In the genomic region with DNA sequence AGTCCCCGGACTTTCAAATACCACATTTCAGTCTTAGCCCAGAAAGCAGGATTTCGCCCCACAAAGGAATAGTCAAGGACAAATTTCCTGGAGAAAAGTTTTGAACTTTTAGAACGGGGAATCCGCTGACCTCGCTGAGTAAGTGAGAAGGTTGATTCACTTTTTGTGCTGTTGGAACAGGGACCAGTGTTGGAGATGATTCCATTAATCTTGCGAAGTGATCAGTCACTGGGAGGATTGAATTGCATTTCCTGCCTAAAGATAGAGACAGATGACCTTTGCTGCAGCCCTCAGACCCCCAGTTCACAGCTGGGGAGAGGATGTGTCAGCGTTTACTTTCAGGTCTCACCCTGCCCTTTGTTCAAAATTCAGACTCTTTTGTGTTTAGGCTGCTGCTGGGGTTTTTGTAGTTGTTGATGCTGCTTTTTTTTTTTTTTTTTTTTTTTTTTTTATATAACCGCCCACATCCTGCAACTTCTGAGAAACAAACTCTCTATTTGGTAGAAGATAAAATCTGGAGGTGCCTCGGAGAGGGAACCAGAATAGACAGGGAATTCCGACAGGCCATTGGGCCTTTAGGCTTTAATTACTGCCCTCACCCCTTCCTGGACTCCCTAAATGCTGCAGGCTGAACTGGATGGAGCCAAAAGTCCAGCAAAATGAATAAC, we compare ENCODE assay signal across 8 cellular contexts. TPM values are rescaled to one million over a fixed set of nuclear protein-coding genes. Genes with fewer than 3 reads are reported as not detected.
A peak's percentile ranks its signal among the peaks of the same experiment; 100 is the strongest.
DNase-seq lines count a peak whose midpoint lies in the region; ATAC-seq and TF ChIP-seq lines count a peak whose summit lies in the region.

No MANE protein-coding gene starts in this region.

- POLR2A ChIA-PET in naive thymus-derived CD8-positive, alpha-beta T cell (lab: Charles Lee), result interaction anchor here (0.6 to 5.1 kb wide), 14 partner anchors 8 to 214 kb away, joined by 3 to 146 read pairs (median 8); a partner anchor contains a TSS

- H3K4me1 Mint-ChIP-seq in activated CD4-positive, alpha-beta T cell treated with anti-CD3 and anti-CD28 coated beads, Interleukin-2, amount 10 ng/mL, durations not matched to agents 24 days and 14 days, result peaks cover 40% of the 10 kb centered on the region
- peaks cover 13 to 40% (median 40%) of the 10 kb centered on the region in 4 donors for H3K4me1 Mint-ChIP-seq in naive thymus-derived CD8-positive, alpha-beta T cell
- peaks cover 18% of the 10 kb centered on the region for H3K4me1 Mint-ChIP-seq in type B pancreatic cell (ENCODE audit: unreplicated experiment)

- H3K9me3 ChIP-seq in ectodermal cell (ENCODE audit: control insufficient read depth, low read length), result no peaks in the 10 kb centered on the region

- no peaks in the 10 kb centered on the region for H3K27me3 Mint-ChIP-seq in activated CD4-positive, alpha-beta T cell treated with anti-CD3 and anti-CD28 coated beads, Interleukin-2, amount 10 ng/mL, durations not matched to agents 24 days and 14 days
- H3K27me3 Mint-ChIP-seq in naive thymus-derived CD8-positive, alpha-beta T cell, result peaks cover 0 to 2% (median 0%) of the 10 kb centered on the region in 5 donors
- H3K27me3 Mint-ChIP-seq in type B pancreatic cell, result no peaks in the 10 kb centered on the region

- TF ChIP-seq CTCF in type B pancreatic cell (conservative IDR thresholded peaks at IDR 0.05), result no peak

- no peak overlapping the region for H3K4me3 ChIP-seq in ectodermal cell (ENCODE audit: insufficient read depth, low read depth, low read length)

- H3K9me3 Mint-ChIP-seq in activated CD4-positive, alpha-beta T cell treated with anti-CD3 and anti-CD28 coated beads, Interleukin-2, amount 10 ng/mL, durations not matched to agents 24 days and 14 days, result no peaks in the 10 kb centered on the region
- no peaks in the 10 kb centered on the region for H3K9me3 Mint-ChIP-seq in naive thymus-derived CD8-positive, alpha-beta T cell
- H3K9me3 Mint-ChIP-seq in type B pancreatic cell, result no peaks in the 10 kb centered on the region

- intact Hi-C loops in activated CD4-positive, alpha-beta T cell treated with anti-CD3 and anti-CD28 coated beads, Interleukin-2, amount 10 ng/mL, durations not matched to agents 24 days and 14 days (cut with micrococcal nuclease), result loop anchor here (1.0 kb wide), 3 partner anchors 10 to 96 kb away; no protein-coding TSS in a partner anchor

- H3K4me1 ChIP-seq in ectodermal cell (ENCODE audit: control insufficient read depth, insufficient read depth, low read length), result peaks cover 6% of the 10 kb centered on the region

- peak overlapping the region; percentile 97 for H3K27ac Mint-ChIP-seq in activated CD4-positive, alpha-beta T cell treated with anti-CD3 and anti-CD28 coated beads, Interleukin-2, amount 10 ng/mL, durations not matched to agents 24 days and 14 days
- H3K27ac Mint-ChIP-seq in naive thymus-derived CD8-positive, alpha-beta T cell, result peak overlapping the region; percentile 95 to 99 (median 98)
- H3K27ac Mint-ChIP-seq in type B pancreatic cell, result peak overlapping the region; percentile 69

- ATAC-seq in GM18861 (IDR thresholded peaks at IDR 0.05; ENCODE audit: unreplicated experiment), result peak; percentile 48
- ATAC-seq in HG03280 (IDR thresholded peaks at IDR 0.05; ENCODE audit: unreplicated experiment), result peak; percentile 41
- ATAC-seq in naive thymus-derived CD8-positive, alpha-beta T cell, result peak; percentile 72 to 80

- H3K36me3 ChIP-seq in ectodermal cell (ENCODE audit: control insufficient read depth, insufficient read depth, low read length), result peaks cover 3% of the 10 kb centered on the region

- WGBS in ectodermal cell, 2 experiments, result 35 to 47% methylated on average over 9 of the region's 10 CpGs

- peak overlapping the region; percentile 84 for H3K4me3 Mint-ChIP-seq in activated CD4-positive, alpha-beta T cell treated with anti-CD3 and anti-CD28 coated beads, Interleukin-2, amount 10 ng/mL, durations not matched to agents 24 days and 14 days
- H3K4me3 Mint-ChIP-seq in naive thymus-derived CD8-positive, alpha-beta T cell, result peak overlapping the region; percentile 65 to 91 (median 89)
- H3K4me3 Mint-ChIP-seq in type B pancreatic cell, result peak overlapping the region; percentile 81

- H3K27ac ChIP-seq in ectodermal cell (ENCODE audit: insufficient read depth, low read depth, low read length, poor library complexity, severe bottlenecking), result peak overlapping the region; percentile 89

- H3K27me3 ChIP-seq in ectodermal cell (ENCODE audit: control insufficient read depth, insufficient read depth, low read length, poor library complexity, severe bottlenecking), result no peaks in the 10 kb centered on the region

- peak; percentile 91 for DNase-seq in activated CD4-positive, alpha-beta T cell treated with anti-CD3 and anti-CD28 coated beads, Interleukin-2, amount 10 ng/mL, durations not matched to agents 24 days and 14 days
- peak; percentile 25 to 92 (median 70) for DNase-seq in naive thymus-derived CD8-positive, alpha-beta T cell
- DNase-seq in type B pancreatic cell (ENCODE audit: extremely low spot score, unreplicated experiment) (no peak), DMS153 treated with DMSO at 0.1 percent for 48 hours (lab: John Stamatoyannopoulos, UW; ENCODE audit: unreplicated experiment) (no peak), putamen (ENCODE audit: low spot score) (no peak)

- peaks cover 14% of the 10 kb centered on the region for H3K36me3 Mint-ChIP-seq in activated CD4-positive, alpha-beta T cell treated with anti-CD3 and anti-CD28 coated beads, Interleukin-2, amount 10 ng/mL, durations not matched to agents 24 days and 14 days (ENCODE audit: low read depth)
- peaks cover 0 to under 1% (median 0%) of the 10 kb centered on the region in 3 donors for H3K36me3 Mint-ChIP-seq in naive thymus-derived CD8-positive, alpha-beta T cell
- H3K36me3 Mint-ChIP-seq in type B pancreatic cell, result peaks cover under 1% of the 10 kb centered on the region

RNA-seq across cellular contexts. Expression of a gene that starts 9.8 kb away (rescaled TPM):
- 60.7 and 62.9 TPM in 2 replicates for total RNA-seq in activated CD4-positive, alpha-beta T cell treated with anti-CD3 and anti-CD28 coated beads, Interleukin-2, amount 10 ng/mL, durations not matched to agents 24 days and 14 days
- polyA plus RNA-seq in ectodermal cell (2013, experiment 1 of 4), result 105 TPM
- polyA plus RNA-seq in ectodermal cell (2013, experiment 2 of 4), result 120 TPM
- polyA plus RNA-seq in ectodermal cell (2013, experiment 3 of 4), result 93.7 TPM
- polyA plus RNA-seq in ectodermal cell (2013, experiment 4 of 4), result 98.5 TPM
- total RNA-seq in naive thymus-derived CD8-positive, alpha-beta T cell, result 10 to 100 TPM; 91.8 to 95.0 TPM
- polyA plus RNA-seq in naive thymus-derived CD8-positive, alpha-beta T cell, result 10 to 100 TPM; 13.0 to 19.4 (median 18.4) TPM
- 36.9 and 51.7 TPM in 2 replicates for total RNA-seq in type B pancreatic cell (ENCODE audit: low replicate concordance)

RNA-seq across cellular contexts. Expression of a gene that starts 35.7 kb away (rescaled TPM):
- 58.3 and 61.8 TPM in 2 replicates for total RNA-seq in activated CD4-positive, alpha-beta T cell treated with anti-CD3 and anti-CD28 coated beads, Interleukin-2, amount 10 ng/mL, durations not matched to agents 24 days and 14 days
- 16.8 TPM for polyA plus RNA-seq in ectodermal cell (2013, experiment 1 of 4)
- polyA plus RNA-seq in ectodermal cell (2013, experiment 2 of 4), result 18.2 TPM
- polyA plus RNA-seq in ectodermal cell (2013, experiment 3 of 4), result 11.1 TPM
- polyA plus RNA-seq in ectodermal cell (2013, experiment 4 of 4), result 12.4 TPM
- 10 to 100 TPM; 44.6 to 45.7 TPM for total RNA-seq in naive thymus-derived CD8-positive, alpha-beta T cell
- 100 to 1,000 TPM; 122 to 158 (median 134) TPM for polyA plus RNA-seq in naive thymus-derived CD8-positive, alpha-beta T cell
- total RNA-seq in type B pancreatic cell (ENCODE audit: low replicate concordance), result 10.5 and 12.9 TPM in 2 replicates

Comparison
In these comparisons a context has a peak if more than half of its experiments do, and no peak if none do; other contexts are left out.
1. DNase-seq: peak in activated CD4-positive, alpha-beta T cell treated with anti-CD3 and anti-CD28 coated beads, Interleukin-2, amount 10 ng/mL, durations not matched to agents 24 days and 14 days (single experiment) and naive thymus-derived CD8-positive, alpha-beta T cell (10 of 10); none in type B pancreatic cell (single experiment), DMS153 treated with DMSO at 0.1 percent for 48 hours (single experiment) and putamen (single experiment).
2. Peak in every context shown above with its lines, with median percentiles within 50 percentile points of each other: ATAC-seq, H3K27ac Mint-ChIP-seq and H3K4me3 Mint-ChIP-seq.